In genomic region chr5:35371971-35372426, GRCh38 we compare ENCODE assay signal across 20 cellular contexts.
DNase-seq lines count a peak whose midpoint lies in the region; ATAC-seq, FAIRE-seq and TF ChIP-seq lines count a peak whose summit lies in the region.
"Had no signal": no experiment of that assay in that cellular context is flagged by ENCODE, and none has a peak within 500 bp of the region (broad histone marks: within the 10 kb centered on the region; RNA-seq: fewer than 3 reads in every experiment).

No MANE protein-coding gene starts in this region.

- H3K27ac ChIP-seq in left lung (no peak overlapping the region), small intestine (ENCODE audit: low read depth in 1 of 2, low read length in 1 of 2) (no peak overlapping the region)
- H3K27ac ChIP-seq: 22Rv1 had no signal

- no peak for FAIRE-seq in small intestine (lab: Jason Lieb, UNC)
- FAIRE-seq: RCC 7860 had no signal

- H3K4me3 Mint-ChIP-seq in activated CD8-positive, alpha-beta memory T cell treated with anti-CD3 and anti-CD28 coated beads, Interleukin-2, amount 10 ng/mL, durations not matched to agents 7 days and 5 days = no peak overlapping the region
- H3K4me3 Mint-ChIP-seq: CD4-positive, alpha-beta T cell had no signal

- no peaks in the 10 kb centered on the region for H3K36me3 Mint-ChIP-seq in activated CD8-positive, alpha-beta memory T cell treated with anti-CD3 and anti-CD28 coated beads, Interleukin-2, amount 10 ng/mL, durations not matched to agents 7 days and 5 days

- H3K27ac Mint-ChIP-seq in activated CD8-positive, alpha-beta memory T cell treated with anti-CD3 and anti-CD28 coated beads, Interleukin-2, amount 10 ng/mL, durations not matched to agents 7 days and 5 days = no peak overlapping the region
- H3K27ac Mint-ChIP-seq: CD4-positive, alpha-beta T cell had no signal

- no peak for TF ChIP-seq CTCF in left lung (IDR thresholded peaks at IDR 0.05)

- WGBS in small intestine, 3 donors = 22 to 54% (median 22%) methylated on average over 1 of the region's 1 CpG

- H3K27me3 ChIP-seq in left lung = no peaks in the 10 kb centered on the region
- no peaks in the 10 kb centered on the region for H3K27me3 ChIP-seq in small intestine (ENCODE audit: control insufficient read depth in 2 of 2, insufficient read depth in 2 of 2, low read length in 2 of 2)
- H3K27me3 ChIP-seq: BE2C had no signal

- H3K4me3 ChIP-seq in left lung = no peak overlapping the region
- no peak overlapping the region for H3K4me3 ChIP-seq in small intestine (ENCODE audit: low read depth in 1 of 2, low read length in 2 of 2)

- CTCF ChIA-PET in activated CD8-positive, alpha-beta memory T cell treated with anti-CD3 and anti-CD28 coated beads, Interleukin-2, amount 10 ng/mL, durations not matched to agents 7 days and 5 days (lab: Charles Lee) = no interaction called here

- intact Hi-C loops in left lung (cut with DNase I) = no loop called here

- peak; percentile 83 for DNase-seq in NCI-H748 (lab: John Stamatoyannopoulos, UW; ENCODE audit: unreplicated experiment)
- DNase-seq in NCI-H748 treated with DMSO at 0.1 percent for 48 hours (lab: John Stamatoyannopoulos, UW) = no peak
- DNase-seq in NCI-H69 (lab: John Stamatoyannopoulos, UW) = peak; percentile 37
- DNase-seq in left lung = no peak
- DNase-seq in small intestine = peak; percentile 35
- DNase-seq in superior temporal gyrus (ENCODE audit: extremely low spot score) = no peak
- no peak for DNase-seq in activated CD8-positive, alpha-beta memory T cell treated with anti-CD3 and anti-CD28 coated beads, Interleukin-2, amount 10 ng/mL, durations not matched to agents 7 days and 5 days
- DNase-seq: BE2C; Calu3; CD4-positive, alpha-beta T cell; H7; KBM-7; NCI-H1048; NCI-H146; NCI-H2107; NCI-H2227 treated with DMSO at 0.1 percent for 48 hours; NCI-H524 treated with DMSO at 0.1 percent for 48 hours had no signal

- H3K4me1 Mint-ChIP-seq in activated CD8-positive, alpha-beta memory T cell treated with anti-CD3 and anti-CD28 coated beads, Interleukin-2, amount 10 ng/mL, durations not matched to agents 7 days and 5 days = no peaks in the 10 kb centered on the region

- H3K4me1 ChIP-seq in left lung (no peaks in the 10 kb centered on the region), small intestine (ENCODE audit: control insufficient read depth in 2 of 2, insufficient read depth in 1 of 2, low read depth in 1 of 2, low read length in 1 of 2) (no peaks in the 10 kb centered on the region)
- H3K4me1 ChIP-seq: BE2C had no signal

- no peaks in the 10 kb centered on the region for H3K9me3 ChIP-seq in left lung
- H3K9me3 ChIP-seq in small intestine (ENCODE audit: control insufficient read depth, low read depth) = no peaks in the 10 kb centered on the region
- H3K9me3 ChIP-seq: BE2C had no signal

- no peaks in the 10 kb centered on the region for H3K9me3 Mint-ChIP-seq in activated CD8-positive, alpha-beta memory T cell treated with anti-CD3 and anti-CD28 coated beads, Interleukin-2, amount 10 ng/mL, durations not matched to agents 7 days and 5 days (ENCODE audit: low read depth)
- H3K9me3 Mint-ChIP-seq: CD4-positive, alpha-beta T cell had no signal

- peaks cover 8% of the 10 kb centered on the region for H3K27me3 Mint-ChIP-seq in activated CD8-positive, alpha-beta memory T cell treated with anti-CD3 and anti-CD28 coated beads, Interleukin-2, amount 10 ng/mL, durations not matched to agents 7 days and 5 days

- ATAC-seq in left lung = peak; percentile 55
- no peak for ATAC-seq in activated CD8-positive, alpha-beta memory T cell treated with anti-CD3 and anti-CD28 coated beads, Interleukin-2, amount 10 ng/mL, durations not matched to agents 7 days and 5 days
- ATAC-seq in GM18861 (IDR thresholded peaks at IDR 0.05; ENCODE audit: unreplicated experiment) = no peak

- H3K36me3 ChIP-seq in left lung = no peaks in the 10 kb centered on the region
- H3K36me3 ChIP-seq in small intestine (ENCODE audit: control insufficient read depth in 2 of 2, insufficient read depth in 2 of 2, low read length in 2 of 2) = no peaks in the 10 kb centered on the region
- H3K36me3 ChIP-seq: BE2C had no signal

Comparison
In these comparisons a context has a peak if more than half of its experiments do, and no peak if none do; other contexts are left out.
1. DNase-seq: peak in NCI-H748 (single experiment), NCI-H69 (single experiment) and small intestine (single experiment); none in NCI-H748 treated with DMSO at 0.1 percent for 48 hours (single experiment), left lung (0 of 2), superior temporal gyrus (single experiment) and activated CD8-positive, alpha-beta memory T cell treated with anti-CD3 and anti-CD28 coated beads, Interleukin-2, amount 10 ng/mL, durations not matched to agents 7 days and 5 days (single experiment).